ENCODE assay signal across 8 cellular contexts in genomic region chr5:135386886-135387628, GRCh38. TPM values are rescaled to one million over a fixed set of nuclear protein-coding genes. Genes with fewer than 3 reads are reported as not detected.
DNase-seq lines count a peak whose midpoint lies in the region; ATAC-seq and TF ChIP-seq lines count a peak whose summit lies in the region.

No MANE protein-coding gene starts in this region.

- H3K27me3 Mint-ChIP-seq in Calu3 (ENCODE audit: unreplicated experiment), result no peaks in the 10 kb centered on the region

- no TSS peak for BruUV-seq in Calu3 (replicated peaks; lab: Mats Ljungman, UMichigan)

- intact Hi-C loops in Calu3 (cut with micrococcal nuclease; ENCODE audit: unreplicated experiment), result no loop called here

- peaks cover 38% of the 10 kb centered on the region for H3K4me1 ChIP-seq in fibroblast of lung (ENCODE audit: control insufficient read depth, extremely low read depth, insufficient read depth, low read length)

- H3K79me2 ChIP-seq in fibroblast of lung (ENCODE audit: control insufficient read depth, insufficient read depth, low read length), result peaks cover 77% of the 10 kb centered on the region

- no peak overlapping the region for H3K4me2 ChIP-seq in fibroblast of lung (ENCODE audit: extremely low read depth, insufficient read depth, low read length)

- TF ChIP-seq CTCF in Calu3 (IDR thresholded peaks at IDR 0.05; ENCODE audit: unreplicated experiment) (no peak), fibroblast of lung (conservative IDR thresholded peaks at IDR 0.05 in 1 of 2, IDR thresholded peaks at IDR 0.05 in 1 of 2; ENCODE audit: low read depth in 1 of 2, low read length in 2 of 2) (no peak)

- no peak overlapping the region for H2AFZ ChIP-seq in fibroblast of lung (ENCODE audit: low read length)

- peak; percentile 80 for DNase-seq in Calu3
- peak; percentile 88 for DNase-seq in RPMI8226
- peak; percentile 92 to 95 for DNase-seq in fibroblast of lung (ENCODE audit: low read depth in 2 of 2)
- DNase-seq in pons (ENCODE audit: low spot score), result peak; percentile 82
- no peak for DNase-seq in cerebellar cortex (ENCODE audit: low spot score)

- peaks cover 45% of the 10 kb centered on the region for H3K36me3 Mint-ChIP-seq in Calu3 (ENCODE audit: insufficient read depth, unreplicated experiment)

- peaks cover 47% of the 10 kb centered on the region for H3K4me1 Mint-ChIP-seq in Calu3 (ENCODE audit: low read depth, unreplicated experiment)

- no peak overlapping the region for H3K4me3 ChIP-seq in fibroblast of lung (replicated peaks in 1 of 4; ENCODE audit: control extremely low read depth in 1 of 4, insufficient read depth in 1 of 4, low read depth in 3 of 4, low read length in 4 of 4)

- H3K27ac ChIP-seq in fibroblast of lung (ENCODE audit: insufficient read depth, low read length), result peak overlapping the region; percentile 75

- no peaks in the 10 kb centered on the region for H3K9me3 Mint-ChIP-seq in Calu3 (ENCODE audit: low read depth, unreplicated experiment)

- no peak overlapping the region for H3K9ac ChIP-seq in fibroblast of lung (ENCODE audit: insufficient read depth, low read length)

- no peaks in the 10 kb centered on the region for H3K9me3 ChIP-seq in fibroblast of lung (ENCODE audit: control insufficient read depth, insufficient read depth, low read depth, low read length)

- peak overlapping the region; percentile 18 for H3K4me3 Mint-ChIP-seq in Calu3 (ENCODE audit: low read depth, unreplicated experiment)

- no peaks in the 10 kb centered on the region for H3K27me3 ChIP-seq in fibroblast of lung (ENCODE audit: control insufficient read depth, insufficient read depth, low read length)

- CTCF ChIA-PET in Calu3 (lab: Charles Lee), result interaction anchor here (0.6 to 1.1 kb wide), 4 partner anchors 14 to 39 kb away, joined by 3 to 10 read pairs (median 4); no protein-coding TSS in a partner anchor

- H3K36me3 ChIP-seq in fibroblast of lung (ENCODE audit: control insufficient read depth, insufficient read depth, low read length), result peaks cover 16% of the 10 kb centered on the region

- no peak for ATAC-seq in GM18517 (IDR thresholded peaks at IDR 0.05; ENCODE audit: unreplicated experiment)
- ATAC-seq in HG03565 (IDR thresholded peaks at IDR 0.05; ENCODE audit: unreplicated experiment), result no peak
- ATAC-seq in HG02610 (IDR thresholded peaks at IDR 0.05; ENCODE audit: unreplicated experiment), result no peak

- no peaks in the 10 kb centered on the region for H4K20me1 ChIP-seq in fibroblast of lung (ENCODE audit: control insufficient read depth, extremely low read depth, insufficient read depth, low read length)

- H3K27ac Mint-ChIP-seq in Calu3 (ENCODE audit: unreplicated experiment), result peak overlapping the region; percentile 81

RNA-seq across cellular contexts. Expression of gene MACROH2A1, which starts 12.0 kb away (rescaled TPM):
- total RNA-seq in Calu3 (2022) (365 and 368 TPM in 2 replicates), fibroblast of lung (154 and 191 TPM in 2 replicates)
- polyA plus RNA-seq in fibroblast of lung, result 95.6 and 128 TPM in 2 replicates
- polyA plus RNA-seq in fibroblast of lung (2012), result 82.3 and 119 TPM in 2 replicates
- 56.9 and 95.6 TPM in 2 replicates for polyA minus RNA-seq in fibroblast of lung (ENCODE audit: low replicate concordance)
